In the genomic region with DNA sequence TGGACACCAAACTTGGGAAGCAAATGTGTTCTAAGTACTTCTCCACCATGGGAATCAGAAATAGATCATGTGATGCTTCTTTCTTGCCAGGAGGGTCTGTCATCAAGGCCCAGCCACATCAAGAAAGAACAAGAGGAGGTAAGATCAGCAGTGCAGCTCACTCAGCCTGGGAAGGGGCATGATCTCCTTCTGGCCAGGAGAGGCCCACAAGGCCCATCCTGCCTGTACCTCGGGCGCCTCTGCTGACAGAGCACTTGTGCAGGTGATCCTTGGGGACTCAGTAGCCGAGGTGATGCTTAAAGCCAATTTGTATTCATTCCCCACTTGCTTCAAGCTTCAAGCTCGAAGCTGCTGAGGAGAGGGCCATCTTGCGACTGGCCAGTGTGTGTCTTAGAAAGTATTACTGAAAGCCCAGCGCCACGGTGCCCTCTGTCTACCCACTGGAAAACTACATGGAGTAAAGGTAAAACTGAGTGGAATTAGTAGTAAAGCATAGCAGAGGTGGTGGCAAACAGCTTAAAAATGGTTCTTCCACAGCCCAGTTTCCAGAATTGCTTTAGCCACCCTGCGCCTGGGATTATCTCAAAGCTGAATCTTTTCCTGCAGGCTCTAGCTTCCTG, we compare ENCODE assay signal across 8 cellular contexts. TPM values are rescaled to one million over a fixed set of nuclear protein-coding genes. Genes with fewer than 3 reads are reported as not detected.
A peak's percentile ranks its signal among the peaks of the same experiment; 100 is the strongest.
DNase-seq lines count a peak whose midpoint lies in the region; ATAC-seq, FAIRE-seq and TF ChIP-seq lines count a peak whose summit lies in the region.

No MANE protein-coding gene starts in this region.

- WGBS in K562 (ENCODE audit: insufficient coverage, low coverage, missing lambda C conversion rate), result 37% methylated on average over 7 of the region's 8 CpGs
- 16% methylated on average over 5 of the region's 8 CpGs for WGBS in HepG2 (ENCODE audit: low lambda C conversion rate)

- no peak for FAIRE-seq in K562 (lab: Jason Lieb, UNC)
- FAIRE-seq in HepG2 (lab: Jason Lieb, UNC), result no peak

- H3K9me3 ChIP-seq in K562 (replicated peaks; ENCODE audit: control insufficient read depth, insufficient read depth, low read depth, low read length) (no peaks in the 10 kb centered on the region), HepG2 (ENCODE audit: low read length) (no peaks in the 10 kb centered on the region)

- H4K20me1 ChIP-seq in K562 (replicated peaks; ENCODE audit: control insufficient read depth, insufficient read depth, low read length), result no peaks in the 10 kb centered on the region
- no peaks in the 10 kb centered on the region for H4K20me1 ChIP-seq in HepG2 (ENCODE audit: insufficient read depth, low read length)

- no peaks in the 10 kb centered on the region for H3K27me3 ChIP-seq in BJ (ENCODE audit: control insufficient read depth, insufficient read depth, low read length)
- no peaks in the 10 kb centered on the region for H3K27me3 ChIP-seq in K562 (ENCODE audit: control insufficient read depth in 2 of 2, insufficient read depth in 2 of 2, low read length in 2 of 2)
- peaks cover 0 to 6% of the 10 kb centered on the region in 2 experiments; a peak in 1 of 5 replicates for H3K27me3 ChIP-seq in HepG2 (ENCODE audit: control insufficient read depth in 1 of 2, insufficient read depth in 2 of 2, low read length in 2 of 2)

- CTCF ChIA-PET in BJ (lab: Yijun Ruan, JAX), result interaction anchor here (1.2 to 2.5 kb wide), 6 partner anchors 9 to 116 kb away, joined by 3 to 10 read pairs (median 4); no protein-coding TSS in a partner anchor
- CTCF ChIA-PET in K562 (lab: Yijun Ruan, JAX; ENCODE audit: low intra/inter-chr PET ratio), result no interaction called here
- CTCF ChIA-PET in HepG2 (lab: Yijun Ruan, JAX; ENCODE audit: low intra/inter-chr PET ratio, low total read pairs), result no interaction called here

- H3K9ac ChIP-seq in K562 (ENCODE audit: insufficient read depth in 1 of 2, low read depth in 2 of 2, low read length in 2 of 2) (no peak overlapping the region), HepG2 (ENCODE audit: insufficient read depth, low read depth, low read length) (no peak overlapping the region)

- H2AFZ ChIP-seq in K562 (ENCODE audit: low read depth, low read length), result peak overlapping the region; percentile 32; the same call in 1 of the 2 replicates
- H2AFZ ChIP-seq in HepG2 (ENCODE audit: low read length), result no peak overlapping the region

- intact Hi-C loops in K562 (cut with micrococcal nuclease), result no loop called here
- intact Hi-C loops in HepG2 (cut with micrococcal nuclease; ENCODE audit: unreplicated experiment), result no loop called here

- peak; percentile 84 for ATAC-seq in K562
- peak; percentile 82 for ATAC-seq in HepG2
- no peak for ATAC-seq in GM21786 (IDR thresholded peaks at IDR 0.05; ENCODE audit: unreplicated experiment)

- TF ChIP-seq CTCF in BJ (IDR thresholded peaks at IDR 0.05; ENCODE audit: insufficient read depth, low read depth, low read length) (peak; percentile 53), K562 (IDR thresholded peaks at IDR 0.05 in 2 of 3, conservative IDR thresholded peaks at IDR 0.05 in 1 of 3; ENCODE audit: insufficient read depth in 2 of 3, low read depth in 1 of 3, low read length in 3 of 3) (peak; percentile 50 to 68 (median 65)), HepG2 (CRISPR knock-in tag; IDR thresholded peaks at IDR 0.05) (peak; percentile 55)

- H3K27ac ChIP-seq in K562 (ENCODE audit: extremely low read depth, low read depth, low read length) (no peak overlapping the region), HepG2 (ENCODE audit: extremely low read length, insufficient read depth, low read length) (no peak overlapping the region)

- H3K79me2 ChIP-seq in K562 (ENCODE audit: control insufficient read depth, insufficient read depth, low read length) (no peaks in the 10 kb centered on the region), HepG2 (ENCODE audit: insufficient read depth, low read length) (no peaks in the 10 kb centered on the region)

- H3K4me1 ChIP-seq in K562 (replicated peaks in 1 of 2; ENCODE audit: control insufficient read depth in 2 of 2, insufficient read depth in 2 of 2, low read length in 2 of 2) (no peaks in the 10 kb centered on the region; a peak in 2 of 5 replicates), HepG2 (ENCODE audit: insufficient read depth, low read length) (no peaks in the 10 kb centered on the region)

- in situ Hi-C loops in K562 (cut with MboI), result no loop called here
- in situ Hi-C loops in HepG2 (cut with HindIII; ENCODE audit: extremely low pct_ligation_motif_present, low pct_unique_long_range_greater_than_20kb), result no loop called here

- no TSS peak for BruUV-seq in K562 (replicated peaks; lab: Mats Ljungman, UMichigan)
- BruUV-seq in HepG2 (replicated peaks; lab: Mats Ljungman, UMichigan), result no TSS peak

- no peak for TF ChIP-seq EP300 in K562 (IDR thresholded peaks at IDR 0.05; ENCODE audit: low read length)
- no peak for TF ChIP-seq EP300 in HepG2 (IDR thresholded peaks at IDR 0.05; ENCODE audit: low read depth in 2 of 2, low read length in 2 of 2)
- no peak for TF ChIP-seq EP300 in HepG2 (CRISPR knock-in tag; IDR thresholded peaks at IDR 0.05; ENCODE audit: borderline replicate concordance)

- TF ChIP-seq RAD21 in K562 (CRISPR knock-in tag; conservative IDR thresholded peaks at IDR 0.05 in 1 of 2, IDR thresholded peaks at IDR 0.05 in 1 of 2) (peak in 1 of 2 experiments; percentile 25; a peak in 2 of 4 replicates), HepG2 (CRISPR knock-in tag; IDR thresholded peaks at IDR 0.05) (no peak)

- H3K9me1 ChIP-seq in K562 (ENCODE audit: control insufficient read depth, insufficient read depth, low read length), result no peaks in the 10 kb centered on the region

- DNase-seq in BJ (ENCODE audit: low read depth) (no peak), HuH-7.5 (ENCODE audit: low spot score) (peak; percentile 12), K562 (ENCODE audit: extremely low read depth in 1 of 4, low spot score in 3 of 4) (peak in 2 of 4 experiments; percentile 9 to 31), HepG2 (ENCODE audit: low spot score) (peak; percentile 8), CD1c-positive myeloid dendritic cell (ENCODE audit: extremely low spot score) (no peak), NAMALWA (ENCODE audit: low spot score) (no peak), SKM-1 treated with dmso at 0.1 percent for 144 hours (lab: John Stamatoyannopoulos, UW; ENCODE audit: unreplicated experiment) (no peak)

- POLR2A ChIA-PET in BJ (lab: Charles Lee) (no interaction called here), K562 (lab: Yijun Ruan, JAX) (interaction anchor here (1.2 to 1.5 kb wide), 2 partner anchors 12 to 17 kb away, joined by 3 to 4 read pairs; no protein-coding TSS in a partner anchor), HepG2 (lab: Yijun Ruan, JAX) (no interaction called here)

- H3K4me2 ChIP-seq in K562 (ENCODE audit: insufficient read depth, low read length) (no peak overlapping the region), HepG2 (ENCODE audit: low read depth, low read length) (peak overlapping the region; percentile 45; the same call in 1 of the 2 replicates)

- H3K4me3 ChIP-seq in BJ (ENCODE audit: low read depth, low read length) (no peak overlapping the region), K562 (no peak overlapping the region), HepG2 (replicated peaks in 1 of 3; ENCODE audit: insufficient read depth in 1 of 3, low read depth in 2 of 3, low read length in 3 of 3) (no peak overlapping the region; a peak in 1 of 6 replicates)

- TF ChIP-seq POLR2A in K562 (conservative IDR thresholded peaks at IDR 0.05), result no peak
- TF ChIP-seq POLR2A in HepG2 (IDR thresholded peaks at IDR 0.05; ENCODE audit: insufficient read depth in 1 of 2, low read depth in 2 of 2, low read length in 2 of 2), result no peak

- H3K36me3 ChIP-seq in BJ (ENCODE audit: control insufficient read depth, insufficient read depth, low read length), result peaks cover 34% of the 10 kb centered on the region
- H3K36me3 ChIP-seq in K562 (ENCODE audit: control insufficient read depth, insufficient read depth, low read length), result peaks cover 12% of the 10 kb centered on the region; the same call in 1 of the 3 replicates
- peaks cover 2 to 13% of the 10 kb centered on the region in 2 experiments; a peak in 3 of 5 replicates for H3K36me3 ChIP-seq in HepG2 (replicated peaks in 1 of 2; ENCODE audit: control insufficient read depth in 1 of 2, insufficient read depth in 2 of 2, low read length in 2 of 2)

RNA-seq across cellular contexts. Expression of a gene that starts 26.2 kb away (rescaled TPM):
- 205 and 348 TPM in 2 replicates for polyA plus RNA-seq in BJ (2011; rRNA removed)
- polyA minus RNA-seq in BJ (2011; rRNA and poly(A)+ RNA removed), result 49.6 and 89.3 TPM in 2 replicates
- 19.3 and 32.5 TPM in 2 replicates for total RNA-seq in K562 (2011; cell fraction: chromatin; rRNA removed; ENCODE audit: low replicate concordance)
- 15.8 and 19.7 TPM in 2 replicates for total RNA-seq in K562 (2011; cell fraction: nucleolus; rRNA removed)
- 16.1 and 31.2 TPM in 2 replicates for total RNA-seq in K562 (2011; cell fraction: nucleoplasm; rRNA removed)
- total RNA-seq in K562 (2014; rRNA removed), result 127 and 155 TPM in 2 replicates
- 172 and 188 TPM in 2 replicates for total RNA-seq in K562 (2014; rRNA removed; fragmentation: Illumina TruSeq; extraction: Trizol)
- 185 and 204 TPM in 2 replicates for total RNA-seq in K562 (2015; rRNA removed; fragmentation: Illumina TruSeq; extraction: Trizol)
- 130 and 145 TPM in 2 replicates for total RNA-seq in K562 (2021)
- polyA plus RNA-seq in K562 (2011; rRNA removed), result 172 and 204 TPM in 2 replicates
- 14.3 and 47.4 TPM in 2 replicates for polyA plus RNA-seq in K562 (2011; cell fraction: cytosol; rRNA removed)
- 45.0 and 62.5 TPM in 2 replicates for polyA plus RNA-seq in K562 (2011; cell fraction: nucleus; rRNA removed)
- polyA plus RNA-seq in K562 (2012), result 158 and 174 TPM in 2 replicates
- polyA plus RNA-seq in K562 (2014; fragmentation: Illumina TruSeq; extraction: Trizol), result 179 and 233 TPM in 2 replicates
- 100 to 1,000 TPM; 140 to 150 TPM for polyA plus RNA-seq in K562 (2014; fragmentation: Nextera tagmentation; extraction: Ambion mirVana)
- 126 and 182 TPM in 2 replicates for polyA plus RNA-seq in K562 (2014; rRNA removed)
- polyA minus RNA-seq in K562 (2011; rRNA and poly(A)+ RNA removed), result 119 and 128 TPM in 2 replicates
- polyA minus RNA-seq in K562 (2011; cell fraction: cytosol; rRNA and poly(A)+ RNA removed), result 105 and 114 TPM in 2 replicates
- polyA minus RNA-seq in K562 (2011; cell fraction: nucleus; rRNA and poly(A)+ RNA removed), result 20.6 and 34.2 TPM in 2 replicates
- 258 and 374 TPM in 2 replicates for total RNA-seq in HepG2 (2016; rRNA removed; fragmentation: Illumina TruSeq; extraction: Trizol)
- 42.9 and 47.7 TPM in 2 replicates for total RNA-seq in HepG2 (2016; cell fraction: cytosol; rRNA removed; fragmentation: Illumina TruSeq; extraction: Trizol; ENCODE audit: low read depth)
- total RNA-seq in HepG2 (2016; cell fraction: insoluble cytoplasmic fraction; rRNA removed; fragmentation: Illumina TruSeq; extraction: Trizol), result 255 and 390 TPM in 2 replicates
- 101 TPM in 2 replicates for total RNA-seq in HepG2 (2016; cell fraction: membrane; rRNA removed; fragmentation: Illumina TruSeq; extraction: Trizol)
- total RNA-seq in HepG2 (2016; cell fraction: nucleus; rRNA removed; fragmentation: Illumina TruSeq; extraction: Trizol), result 105 and 106 TPM in 2 replicates
- polyA plus RNA-seq in HepG2 (2011; rRNA removed), result 118 and 137 TPM in 2 replicates
- polyA plus RNA-seq in HepG2 (2011; cell fraction: cytosol; rRNA removed), result 25.5 and 41.9 TPM in 2 replicates
- polyA plus RNA-seq in HepG2 (2011; cell fraction: nucleus; rRNA removed), result 11.4 and 17.2 TPM in 2 replicates
- polyA plus RNA-seq in HepG2 (2012), result 154 and 171 TPM in 2 replicates
- polyA plus RNA-seq in HepG2 (2016; cell fraction: cytosol; fragmentation: Illumina TruSeq; extraction: Trizol; ENCODE audit: low read depth), result 42.7 and 48.8 TPM in 2 replicates
- 390 and 432 TPM in 2 replicates for polyA plus RNA-seq in HepG2 (2016; cell fraction: insoluble cytoplasmic fraction; fragmentation: Illumina TruSeq; extraction: Trizol; ENCODE audit: low read depth)
- 75.4 and 87.3 TPM in 2 replicates for polyA plus RNA-seq in HepG2 (2016; cell fraction: membrane; fragmentation: Illumina TruSeq; extraction: Trizol; ENCODE audit: low read depth)
- 144 and 145 TPM in 2 replicates for polyA plus RNA-seq in HepG2 (2016; cell fraction: nucleus; fragmentation: Illumina TruSeq; extraction: Trizol; ENCODE audit: insufficient read depth, low read depth)
- polyA minus RNA-seq in HepG2 (2011; rRNA and poly(A)+ RNA removed; ENCODE audit: low replicate concordance), result 32.5 and 95.8 TPM in 2 replicates
- polyA minus RNA-seq in HepG2 (2011; cell fraction: cytosol; rRNA and poly(A)+ RNA removed), result 80.3 and 89.3 TPM in 2 replicates
- 53.6 and 57.8 TPM in 2 replicates for polyA minus RNA-seq in HepG2 (2011; cell fraction: nucleus; rRNA and poly(A)+ RNA removed)

RNA-seq across cellular contexts. Expression of a gene that starts 53.3 kb away (rescaled TPM):
- polyA plus RNA-seq in BJ (2011; rRNA removed) (253 and 279 TPM in 2 replicates), K562 (2011; rRNA removed) (0.04 TPM in 1 of 2 replicates, not detected in the other), K562 (2014; fragmentation: Illumina TruSeq; extraction: Trizol) (0.45 TPM in 1 of 2 replicates, not detected in the other), K562 (2014; fragmentation: Nextera tagmentation; extraction: Ambion mirVana) (under 1 TPM; 0.10 to 0.29 TPM), K562 (2014; rRNA removed) (not detected in 2 replicates), HepG2 (2011; rRNA removed) (0.11 TPM in 1 of 2 replicates, not detected in the other)
- polyA minus RNA-seq in BJ (2011; rRNA and poly(A)+ RNA removed), result 143 and 227 TPM in 2 replicates
- 0.62 and 2.0 TPM in 2 replicates for total RNA-seq in K562 (2011; cell fraction: chromatin; rRNA removed; ENCODE audit: low replicate concordance)
- total RNA-seq in K562 (2011; cell fraction: nucleolus; rRNA removed), result 0.13 TPM in 1 of 2 replicates, not detected in the other
- total RNA-seq in K562 (2011; cell fraction: nucleoplasm; rRNA removed), result 0.69 TPM in 1 of 2 replicates, not detected in the other
- total RNA-seq in K562 (2014; rRNA removed) (not detected in 2 replicates), K562 (2014; rRNA removed; fragmentation: Illumina TruSeq; extraction: Trizol) (0.22 and 0.45 TPM in 2 replicates), K562 (2015; rRNA removed; fragmentation: Illumina TruSeq; extraction: Trizol) (0.11 TPM in 1 of 2 replicates, not detected in the other), K562 (2021) (0.09 and 0.22 TPM in 2 replicates), HepG2 (2016; rRNA removed; fragmentation: Illumina TruSeq; extraction: Trizol) (not detected in 2 replicates)
- 0.07 TPM in 1 of 2 replicates, not detected in the other for polyA plus RNA-seq in K562 (2011; cell fraction: cytosol; rRNA removed)
- 0.17 and 0.30 TPM in 2 replicates for polyA plus RNA-seq in K562 (2011; cell fraction: nucleus; rRNA removed)
- polyA plus RNA-seq in K562 (2012), result 0.29 TPM in 1 of 2 replicates, not detected in the other
- not detected in 2 replicates for polyA minus RNA-seq in K562 (2011; rRNA and poly(A)+ RNA removed)
- not detected in 2 replicates for polyA minus RNA-seq in K562 (2011; cell fraction: cytosol; rRNA and poly(A)+ RNA removed)
- 0.27 TPM in 1 of 2 replicates, not detected in the other for polyA minus RNA-seq in K562 (2011; cell fraction: nucleus; rRNA and poly(A)+ RNA removed)
- not detected in 2 replicates for total RNA-seq in HepG2 (2016; cell fraction: cytosol; rRNA removed; fragmentation: Illumina TruSeq; extraction: Trizol; ENCODE audit: low read depth)
- 0.02 TPM in 1 of 2 replicates, not detected in the other for total RNA-seq in HepG2 (2016; cell fraction: insoluble cytoplasmic fraction; rRNA removed; fragmentation: Illumina TruSeq; extraction: Trizol)
- total RNA-seq in HepG2 (2016; cell fraction: membrane; rRNA removed; fragmentation: Illumina TruSeq; extraction: Trizol), result not detected in 2 replicates
- total RNA-seq in HepG2 (2016; cell fraction: nucleus; rRNA removed; fragmentation: Illumina TruSeq; extraction: Trizol), result not detected in 2 replicates
- polyA plus RNA-seq in HepG2 (2011; cell fraction: cytosol; rRNA removed), result not detected in 2 replicates
- polyA plus RNA-seq in HepG2 (2011; cell fraction: nucleus; rRNA removed), result 0.05 TPM in 1 of 2 replicates, not detected in the other
- polyA plus RNA-seq in HepG2 (2012), result 0.20 TPM in 1 of 2 replicates, not detected in the other
- not detected in 2 replicates for polyA plus RNA-seq in HepG2 (2016; cell fraction: cytosol; fragmentation: Illumina TruSeq; extraction: Trizol; ENCODE audit: low read depth)
- not detected in 2 replicates for polyA plus RNA-seq in HepG2 (2016; cell fraction: insoluble cytoplasmic fraction; fragmentation: Illumina TruSeq; extraction: Trizol; ENCODE audit: low read depth)
- polyA plus RNA-seq in HepG2 (2016; cell fraction: membrane; fragmentation: Illumina TruSeq; extraction: Trizol; ENCODE audit: low read depth), result not detected in 2 replicates
- not detected in 2 replicates for polyA plus RNA-seq in HepG2 (2016; cell fraction: nucleus; fragmentation: Illumina TruSeq; extraction: Trizol; ENCODE audit: insufficient read depth, low read depth)
- 0.10 and 7.0 TPM in 2 replicates for polyA minus RNA-seq in HepG2 (2011; rRNA and poly(A)+ RNA removed; ENCODE audit: low replicate concordance)
- not detected in 2 replicates for polyA minus RNA-seq in HepG2 (2011; cell fraction: cytosol; rRNA and poly(A)+ RNA removed)
- polyA minus RNA-seq in HepG2 (2011; cell fraction: nucleus; rRNA and poly(A)+ RNA removed), result not detected in 2 replicates

Comparison
In these comparisons a context has a peak if more than half of its experiments do, and no peak if none do; other contexts are left out.
1. DNase-seq: peak in HuH-7.5 (single experiment) and HepG2 (single experiment); none in BJ (single experiment), CD1c-positive myeloid dendritic cell (single experiment), NAMALWA (single experiment) and SKM-1 treated with dmso at 0.1 percent for 144 hours (single experiment).
2. RNA of a gene that starts 53.3 kb away (polyA plus RNA-seq): 253 to 279 TPM in BJ; 0.05 to 0.20 TPM in HepG2 and 0.04 to 0.45 TPM in K562; every median in the first group is over 100 times any median in the second.
3. Peak in every context shown above with its lines, with median percentiles within 50 percentile points of each other: CTCF ChIP-seq.